ENCODE assay signal across 17 cellular contexts in the genomic region with DNA sequence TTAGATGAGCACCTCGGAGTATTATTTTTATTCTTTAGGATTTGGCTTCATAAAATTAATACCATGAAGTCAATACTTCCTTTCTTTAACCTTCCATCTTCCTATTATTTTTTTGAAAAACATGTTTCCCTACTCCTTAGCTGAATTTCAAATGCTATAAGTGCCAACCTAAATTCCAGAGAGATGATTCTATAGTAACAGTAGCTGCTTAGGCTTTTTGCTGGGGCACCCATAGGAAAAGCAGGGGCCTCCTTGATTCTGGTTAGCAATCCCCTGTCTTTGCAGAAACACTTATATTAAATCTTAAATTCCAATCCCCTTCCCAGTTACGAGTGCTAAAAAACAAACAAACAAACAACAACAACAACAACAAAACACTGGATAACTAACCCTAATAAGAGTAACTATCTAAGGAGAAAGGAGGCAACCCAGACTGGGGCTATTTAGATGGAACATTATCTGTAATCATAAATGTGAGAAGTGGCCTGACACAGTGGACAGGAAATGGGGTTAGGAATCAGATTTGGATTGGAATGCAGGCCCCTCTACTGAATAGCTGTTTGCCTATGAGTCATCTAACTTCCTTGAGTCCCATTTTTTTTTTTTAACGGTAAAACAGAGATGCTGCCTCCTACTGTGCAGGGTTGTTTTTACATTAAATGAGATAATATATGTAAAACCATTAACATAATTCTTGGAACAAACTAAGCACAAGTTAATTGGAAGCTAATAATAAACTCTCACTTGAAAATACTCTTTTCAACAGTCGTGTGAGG.
DNase-seq lines count a peak whose midpoint lies in the region.
"Had no signal": no experiment of that assay in that cellular context is flagged by ENCODE, and none has a peak within 500 bp of the region (broad histone marks: within the 10 kb centered on the region; RNA-seq: fewer than 3 reads in every experiment).

No MANE protein-coding gene starts in this region.

- peak; percentile 88 for DNase-seq in HT1080 (ENCODE audit: low read depth)
- peak; percentile 28 for DNase-seq in SK-MEL-5 (ENCODE audit: low read depth, low spot score)
- DNase-seq in foreskin melanocyte, result peak; percentile 60
- DNase-seq in renal cortical epithelial cell (ENCODE audit: low read depth), result peak; percentile 54
- no peak for DNase-seq in globus pallidus (ENCODE audit: low spot score)
- DNase-seq in NCI-H510A treated with DMSO at 0.1 percent for 48 hours (lab: John Stamatoyannopoulos, UW), result no peak
- DNase-seq in iPS-NIHi11 (ENCODE audit: low spot score), result no peak
- DNase-seq: activated CD8-positive, alpha-beta memory T cell treated with anti-CD3 and anti-CD28 coated beads, Interleukin-2, amount 10 ng/mL, durations not matched to agents 7 days and 5 days; activated effector memory CD4-positive, alpha-beta T cell treated with Interleukin-2 at 50 U/mL for 16 hours; adrenal gland; gastrocnemius medialis; HCEC 1CT; naive thymus-derived CD8-positive, alpha-beta T cell; NCI-H1694; NCI-H345; stimulated activated CD4-positive, alpha-beta T cell treated with anti-CD3 and anti-CD28 coated beads, Interleukin-12 subunit alpha, Interleukin-12 subunit beta, amount 100 ng/mL, for 4 hours; transverse colon had no signal

- in situ Hi-C loops in SK-MEL-5 (cut with HindIII; ENCODE audit: low pct_unique_long_range_greater_than_20kb, low sequenced_read_pairs), result no loop called here

Comparison
In these comparisons a context has a peak if more than half of its experiments do, and no peak if none do; other contexts are left out.
1. DNase-seq: peak in HT1080 (single experiment), SK-MEL-5 (single experiment), foreskin melanocyte (single experiment) and renal cortical epithelial cell (single experiment); none in globus pallidus (single experiment), NCI-H510A treated with DMSO at 0.1 percent for 48 hours (single experiment) and iPS-NIHi11 (single experiment).